ENCODE assay signal across 10 cellular contexts in the genomic region with DNA sequence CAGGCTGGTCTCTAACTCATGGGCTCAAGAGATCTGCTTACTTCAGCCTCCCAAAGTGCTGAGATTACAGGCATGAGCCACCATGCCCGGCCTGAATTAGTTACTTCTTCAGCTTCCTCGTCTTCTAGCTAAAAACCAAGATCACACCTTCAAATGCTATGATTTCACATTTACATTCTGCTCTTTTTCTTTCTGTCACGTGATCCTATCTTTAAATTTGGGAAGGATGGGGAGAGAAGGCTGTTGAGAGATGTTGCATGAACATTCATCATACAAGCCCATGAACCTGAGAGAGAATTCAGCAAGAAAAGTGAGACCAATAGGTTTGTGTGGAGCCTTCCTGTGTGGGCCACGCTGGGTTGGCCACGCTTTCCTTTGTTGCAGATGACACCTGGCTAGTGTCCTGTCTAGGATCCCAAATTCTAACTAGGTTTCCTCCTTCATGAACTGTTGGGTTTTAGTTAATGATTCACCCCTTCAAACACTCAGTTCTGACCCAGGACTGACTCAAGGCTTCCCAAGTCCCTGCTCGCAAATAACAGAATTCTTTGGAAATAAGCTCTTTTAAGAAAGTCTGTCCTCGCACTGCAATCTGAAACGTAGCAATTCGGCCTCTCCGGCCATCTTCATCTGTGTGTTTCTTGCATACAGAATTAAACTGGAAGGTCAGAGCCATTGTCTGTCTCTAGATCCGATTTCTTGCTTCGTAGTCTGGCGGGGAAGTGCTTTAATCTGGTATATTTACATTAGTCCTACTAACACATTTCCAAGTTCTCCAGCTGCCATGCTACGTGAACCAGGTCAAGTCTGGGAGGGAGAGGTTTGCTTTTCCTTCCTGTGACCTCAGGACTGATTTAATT. TPM values are rescaled to one million over a fixed set of nuclear protein-coding genes. Genes with fewer than 3 reads are reported as not detected.
DNase-seq lines count a peak whose midpoint lies in the region; ATAC-seq and TF ChIP-seq lines count a peak whose summit lies in the region.
"Had no signal": no experiment of that assay in that cellular context is flagged by ENCODE, and none has a peak within 500 bp of the region (broad histone marks: within the 10 kb centered on the region; RNA-seq: fewer than 3 reads in every experiment).

No MANE protein-coding gene starts in this region.

- H3K9me3 Mint-ChIP-seq in CD14-positive monocyte: no peaks in the 10 kb centered on the region
- H3K9me3 Mint-ChIP-seq: T-helper 1 cell treated with Interleukin-12 subunit alpha and Interleukin-12 subunit beta and Interleukin-4 antibody, amounts not matched to agents 30 μg/mL and 1 μg/mL, for 36 hours had no signal

- H3K9me3 ChIP-seq in lower lobe of right lung (no peaks in the 10 kb centered on the region), stomach smooth muscle (ENCODE audit: control insufficient read depth in 2 of 2, low read length in 2 of 2) (no peaks in the 10 kb centered on the region)
- H3K9me3 ChIP-seq: gastrocnemius medialis had no signal

- no peak for TF ChIP-seq CTCF in coronary artery (IDR thresholded peaks at IDR 0.05)
- no peak for TF ChIP-seq CTCF in lower lobe of right lung (IDR thresholded peaks at IDR 0.05)
- TF ChIP-seq CTCF in CD14-positive monocyte (IDR thresholded peaks at IDR 0.05): no peak

- no peak overlapping the region for H3K27ac ChIP-seq in coronary artery
- no peak overlapping the region for H3K27ac ChIP-seq in lower lobe of right lung
- H3K27ac ChIP-seq in stomach smooth muscle (ENCODE audit: low read length): peak overlapping the region; percentile 46
- H3K27ac ChIP-seq: gastrocnemius medialis had no signal

- peaks cover 0 to 2% (median 2%) of the 10 kb centered on the region in 3 donors for H3K27me3 Mint-ChIP-seq in CD14-positive monocyte (ENCODE audit: low read depth in 3 of 3)

- DNase-seq in NCI-H345 treated with DMSO at 0.1 percent for 48 hours (lab: John Stamatoyannopoulos, UW; ENCODE audit: unreplicated experiment) (peak; percentile 34), NCI-H345 (lab: John Stamatoyannopoulos, UW) (no peak), coronary artery (ENCODE audit: low spot score) (no peak), lower lobe of right lung (no peak), iPS-NIHi11 (ENCODE audit: low spot score) (no peak), CD14-positive monocyte (ENCODE audit: low spot score) (no peak)
- no peak for DNase-seq in activated T-cell treated with anti-CD3 and anti-CD28 coated beads, Interleukin-2, amount 50 U/mL, for 48 hours
- DNase-seq: gastrocnemius medialis had no signal

- H3K36me3 Mint-ChIP-seq in CD14-positive monocyte: no peaks in the 10 kb centered on the region

- peaks cover 14% of the 10 kb centered on the region for H3K4me1 Mint-ChIP-seq in CD14-positive monocyte

- peak overlapping the region; percentile 31 to 71 for H3K9ac ChIP-seq in stomach smooth muscle (ENCODE audit: low read length in 2 of 2)

- peak in 1 of 2 donors; percentile 14 for ATAC-seq in lower lobe of right lung

- H3K36me3 ChIP-seq in lower lobe of right lung: no peaks in the 10 kb centered on the region
- no peaks in the 10 kb centered on the region for H3K36me3 ChIP-seq in stomach smooth muscle (ENCODE audit: control insufficient read depth in 2 of 2, insufficient read depth in 2 of 2, low read length in 2 of 2)
- H3K36me3 ChIP-seq: gastrocnemius medialis had no signal

- H3K27ac Mint-ChIP-seq in CD14-positive monocyte: no peak overlapping the region
- H3K27ac Mint-ChIP-seq: T-helper 1 cell treated with Interleukin-12 subunit alpha and Interleukin-12 subunit beta and Interleukin-4 antibody, amounts not matched to agents 30 μg/mL and 1 μg/mL, for 36 hours had no signal

- H3K4me3 ChIP-seq in coronary artery (peak overlapping the region; percentile 39), lower lobe of right lung (peak overlapping the region; percentile 12), stomach smooth muscle (ENCODE audit: low read length in 2 of 2) (peak overlapping the region; percentile 18 to 69)
- H3K4me3 ChIP-seq: gastrocnemius medialis had no signal

- no peaks in the 10 kb centered on the region for H3K27me3 ChIP-seq in lower lobe of right lung (ENCODE audit: low read depth)
- no peaks in the 10 kb centered on the region for H3K27me3 ChIP-seq in stomach smooth muscle (ENCODE audit: control insufficient read depth in 1 of 2, insufficient read depth in 2 of 2, low read length in 2 of 2)
- H3K27me3 ChIP-seq: gastrocnemius medialis had no signal

- no peak overlapping the region for H3K4me3 Mint-ChIP-seq in CD14-positive monocyte
- H3K4me3 Mint-ChIP-seq: T-helper 1 cell treated with Interleukin-12 subunit alpha and Interleukin-12 subunit beta and Interleukin-4 antibody, amounts not matched to agents 30 μg/mL and 1 μg/mL, for 36 hours had no signal

- intact Hi-C loops in lower lobe of right lung (cut with DNase I): loop anchor here (5.0 kb wide), 1 partner anchor 490 kb away; no protein-coding TSS in a partner anchor
- intact Hi-C loops in CD14-positive monocyte (cut with micrococcal nuclease): loop anchor here (5.0 to 10.0 kb wide), 5 partner anchors 338 to 780 kb away; no protein-coding TSS in a partner anchor

- H3K4me1 ChIP-seq in lower lobe of right lung: peaks cover 25% of the 10 kb centered on the region
- H3K4me1 ChIP-seq in stomach smooth muscle (ENCODE audit: control insufficient read depth, insufficient read depth, low read length): peaks cover 14% of the 10 kb centered on the region

RNA-seq across cellular contexts. Expression of a gene that starts 57.2 kb away (rescaled TPM):
- 71.3 TPM for total RNA-seq in lower lobe of right lung
- polyA plus RNA-seq in CD14-positive monocyte: 10 to 100 TPM; 55.2 to 60.5 TPM
